ENCODE assay signal across 15 cellular contexts in the genomic region with DNA sequence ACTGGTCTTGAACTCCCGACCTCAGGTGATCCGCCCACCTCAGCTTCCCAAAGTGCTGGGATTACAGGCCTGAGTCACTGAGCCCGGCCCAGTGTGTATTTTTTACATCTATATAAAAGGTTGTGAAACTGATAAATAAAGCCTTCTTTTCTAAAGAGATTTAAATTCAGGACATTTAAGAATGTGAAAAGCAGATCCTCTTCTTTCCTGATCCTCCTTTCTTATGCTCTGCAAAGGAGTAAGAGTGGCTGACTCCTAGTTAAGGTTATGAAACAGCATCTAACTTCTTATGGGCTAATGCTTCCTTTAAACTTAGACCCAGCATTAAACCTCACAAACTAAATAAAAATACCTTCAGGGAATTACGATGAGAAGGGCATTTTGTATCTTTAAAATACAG.
DNase-seq lines count a peak whose midpoint lies in the region; ATAC-seq, FAIRE-seq and TF ChIP-seq lines count a peak whose summit lies in the region.
"Had no signal": no experiment of that assay in that cellular context is flagged by ENCODE, and none has a peak within 500 bp of the region (broad histone marks: within the 10 kb centered on the region; RNA-seq: fewer than 3 reads in every experiment).

No MANE protein-coding gene starts in this region.

- H3K27ac Mint-ChIP-seq in stimulated activated effector memory CD8-positive, alpha-beta T cell treated with anti-CD3 and anti-CD28 coated beads, Interleukin-12 subunit alpha, Interleukin-12 subunit beta, amount 100 ng/mL, for 72 hours = peak overlapping the region; percentile 23
- H3K27ac Mint-ChIP-seq: CD4-positive, CD25-positive, alpha-beta regulatory T cell had no signal

- H3K4me3 Mint-ChIP-seq in stimulated activated effector memory CD8-positive, alpha-beta T cell treated with anti-CD3 and anti-CD28 coated beads, Interleukin-12 subunit alpha, Interleukin-12 subunit beta, amount 100 ng/mL, for 72 hours = no peak overlapping the region
- H3K4me3 Mint-ChIP-seq: CD4-positive, CD25-positive, alpha-beta regulatory T cell had no signal

- peaks cover 6% of the 10 kb centered on the region for H3K9me3 Mint-ChIP-seq in stimulated activated effector memory CD8-positive, alpha-beta T cell treated with anti-CD3 and anti-CD28 coated beads, Interleukin-12 subunit alpha, Interleukin-12 subunit beta, amount 100 ng/mL, for 72 hours

- H3K9me3 ChIP-seq in HAP-1 (no peaks in the 10 kb centered on the region), MM.1S (replicated peaks; ENCODE audit: insufficient read depth, low read length) (no peaks in the 10 kb centered on the region)

- ATAC-seq in stimulated activated effector memory CD8-positive, alpha-beta T cell treated with anti-CD3 and anti-CD28 coated beads, Interleukin-12 subunit alpha, Interleukin-12 subunit beta, amount 100 ng/mL, for 72 hours = no peak
- ATAC-seq in HG02973 (IDR thresholded peaks at IDR 0.05; ENCODE audit: unreplicated experiment) = no peak
- ATAC-seq: HCT116, HepG2 had no signal

- peaks cover 9% of the 10 kb centered on the region for H3K36me3 Mint-ChIP-seq in stimulated activated effector memory CD8-positive, alpha-beta T cell treated with anti-CD3 and anti-CD28 coated beads, Interleukin-12 subunit alpha, Interleukin-12 subunit beta, amount 100 ng/mL, for 72 hours

- no peak overlapping the region for H3K4me2 ChIP-seq in MM.1S (ENCODE audit: low read depth, low read length)
- H3K4me2 ChIP-seq: BLaER1 treated with 17β-estradiol and CSF1 and Interleukin-3, amounts not matched to agents 10 nM and 100 nM had no signal

- no peaks in the 10 kb centered on the region for H3K9me2 ChIP-seq in MM.1S (replicated peaks; ENCODE audit: insufficient read depth, low read length)

- no peak overlapping the region for H3K4me3 ChIP-seq in HAP-1
- H3K4me3 ChIP-seq in MM.1S (ENCODE audit: low read length) = no peak overlapping the region
- H3K4me3 ChIP-seq: BLaER1 treated with 17β-estradiol and CSF1 and Interleukin-3, amounts not matched to agents 10 nM and 100 nM had no signal

- H3K4me1 ChIP-seq in HAP-1 (peaks cover 42% of the 10 kb centered on the region), MM.1S (ENCODE audit: low read length) (no peaks in the 10 kb centered on the region)

- no peaks in the 10 kb centered on the region for H4K20me1 ChIP-seq in MM.1S (ENCODE audit: insufficient read depth, low read length)
- H4K20me1 ChIP-seq: BLaER1 treated with 17β-estradiol and CSF1 and Interleukin-3, amounts not matched to agents 10 nM and 100 nM had no signal

- no peak overlapping the region for H3K9ac ChIP-seq in MM.1S (ENCODE audit: low read length)
- H3K9ac ChIP-seq: BLaER1 treated with 17β-estradiol and CSF1 and Interleukin-3, amounts not matched to agents 10 nM and 100 nM had no signal

- H3K79me2 ChIP-seq in MM.1S (ENCODE audit: low read length) = no peaks in the 10 kb centered on the region

- H3K27ac ChIP-seq in MM.1S (ENCODE audit: low read length) = no peak overlapping the region
- H3K27ac ChIP-seq: BLaER1 treated with 17β-estradiol and CSF1 and Interleukin-3, amounts not matched to agents 10 nM and 100 nM had no signal

- H3F3A ChIP-seq in MM.1S (ENCODE audit: insufficient read depth, low read length) = no peaks in the 10 kb centered on the region

- no peak for TF ChIP-seq CTCF in MM.1S (IDR thresholded peaks at IDR 0.05; ENCODE audit: low read length)

- DNase-seq in HAP-1 (ENCODE audit: low spot score in 2 of 2) (peak; percentile 56 to 78), fibroblast of peridontal ligament (ENCODE audit: extremely low read depth) (peak; percentile 11), MM.1S (no peak)
- no peak for DNase-seq in stimulated activated effector memory CD8-positive, alpha-beta T cell treated with anti-CD3 and anti-CD28 coated beads, Interleukin-12 subunit alpha, Interleukin-12 subunit beta, amount 100 ng/mL, for 72 hours (ENCODE audit: low spot score in 2 of 2)
- no peak for DNase-seq in activated T-cell treated with anti-CD3 and anti-CD28 coated beads, Interleukin-2, amount 50 U/mL, for 1 hour
- DNase-seq: ACHN; CD4-positive, CD25-positive, alpha-beta regulatory T cell; DMS53 had no signal

- H3K4me1 Mint-ChIP-seq in stimulated activated effector memory CD8-positive, alpha-beta T cell treated with anti-CD3 and anti-CD28 coated beads, Interleukin-12 subunit alpha, Interleukin-12 subunit beta, amount 100 ng/mL, for 72 hours = no peaks in the 10 kb centered on the region

- H3K27me3 ChIP-seq in HAP-1 (ENCODE audit: low read depth) = no peaks in the 10 kb centered on the region
- H3K27me3 ChIP-seq in MM.1S (replicated peaks; ENCODE audit: insufficient read depth, low read length) = no peaks in the 10 kb centered on the region
- H3K27me3 ChIP-seq: BLaER1 treated with 17β-estradiol and CSF1 and Interleukin-3, amounts not matched to agents 10 nM and 100 nM had no signal

- peak; percentile 30 for FAIRE-seq in islet of Langerhans (lab: Jason Lieb, UNC)
- FAIRE-seq: GM18507, H1, HepG2 had no signal

- H2AFZ ChIP-seq in MM.1S (ENCODE audit: low read length) = no peak overlapping the region

- no peaks in the 10 kb centered on the region for H3K36me3 ChIP-seq in HAP-1 (replicated peaks)
- no peaks in the 10 kb centered on the region for H3K36me3 ChIP-seq in MM.1S (replicated peaks; ENCODE audit: insufficient read depth, low read length)
- H3K36me3 ChIP-seq: BLaER1 treated with 17β-estradiol and CSF1 and Interleukin-3, amounts not matched to agents 10 nM and 100 nM had no signal

- in situ Hi-C loops in HAP-1 (cut with MboI; ENCODE audit: low sequenced_read_pairs) = no loop called here

Comparison
In these comparisons a context has a peak if more than half of its experiments do, and no peak if none do; other contexts are left out.
1. DNase-seq: peak in HAP-1 (2 of 2) and fibroblast of peridontal ligament (single experiment); none in stimulated activated effector memory CD8-positive, alpha-beta T cell treated with anti-CD3 and anti-CD28 coated beads, Interleukin-12 subunit alpha, Interleukin-12 subunit beta, amount 100 ng/mL, for 72 hours (0 of 2), activated T-cell treated with anti-CD3 and anti-CD28 coated beads, Interleukin-2, amount 50 U/mL, for 1 hour (single experiment) and MM.1S (single experiment).